ENCODE assay signal across 8 cellular contexts in the genomic region with DNA sequence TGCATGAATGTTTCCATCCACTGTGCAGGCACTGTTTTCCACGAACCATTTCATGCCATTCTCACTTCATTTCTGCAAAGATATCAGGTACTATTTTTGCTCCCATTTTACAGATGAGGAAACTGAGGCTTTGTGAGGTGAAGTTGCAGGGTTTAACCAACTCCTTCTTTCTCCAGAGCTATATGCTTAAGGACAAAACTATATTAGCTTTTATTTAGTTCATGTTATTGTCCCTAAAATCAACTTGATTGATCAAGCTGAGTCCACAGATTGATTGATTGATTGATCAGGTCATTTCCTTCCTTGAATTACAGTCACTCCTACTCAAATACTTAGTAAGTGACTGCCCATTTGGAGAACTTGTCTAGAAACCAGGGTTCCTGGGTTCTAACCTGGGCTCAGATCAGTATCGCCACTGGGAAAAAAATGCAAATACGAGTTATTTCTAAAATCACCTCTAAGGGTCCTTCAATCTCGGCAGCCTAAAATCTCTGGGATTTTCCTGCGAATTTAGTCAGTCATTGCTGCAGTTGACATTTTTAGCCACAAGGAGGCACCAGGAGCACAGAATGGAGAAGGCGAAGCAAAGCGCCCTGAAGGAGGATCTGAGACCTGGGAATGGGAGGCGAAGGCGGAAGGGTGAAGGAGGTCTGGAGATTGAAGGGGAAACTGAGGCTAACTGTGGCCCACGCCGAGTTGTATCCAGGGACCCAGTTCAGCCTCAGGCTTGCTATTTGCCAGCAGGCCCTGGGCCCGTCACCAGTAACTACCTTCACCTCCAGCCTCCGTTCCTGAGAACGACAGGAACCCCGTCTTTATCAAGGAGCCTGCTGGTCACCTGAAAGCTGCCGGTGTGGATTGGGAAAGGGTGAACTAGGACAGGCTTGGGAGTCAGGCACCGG. TPM values are rescaled to one million over a fixed set of nuclear protein-coding genes. Genes with fewer than 3 reads are reported as not detected.
DNase-seq lines count a peak whose midpoint lies in the region; ATAC-seq and TF ChIP-seq lines count a peak whose summit lies in the region.

No MANE protein-coding gene starts in this region.

- no peak overlapping the region for H3K4me2 ChIP-seq in mesendoderm (ENCODE audit: low read length)

- H3K4me3 ChIP-seq in HL-60 (replicated peaks; ENCODE audit: insufficient read depth, low read length) (no peak overlapping the region), endocrine pancreas (ENCODE audit: control insufficient read depth, insufficient read depth, low read length) (no peak overlapping the region), mesendoderm (ENCODE audit: low read length) (no peak overlapping the region)

- no peak overlapping the region for H3K27ac Mint-ChIP-seq in activated CD8-positive, alpha-beta T cell treated with anti-CD3 and anti-CD28 coated beads for 36 hours

- H3K79me2 ChIP-seq in mesendoderm (ENCODE audit: control insufficient read depth, insufficient read depth, low read length) = no peaks in the 10 kb centered on the region

- H3K9me3 ChIP-seq in endocrine pancreas (ENCODE audit: control insufficient read depth, low read length) = no peaks in the 10 kb centered on the region

- DNase-seq in HL-60 (ENCODE audit: low read depth in 1 of 2, low spot score in 1 of 2) = peak; percentile 58 to 69
- DNase-seq in NCI-H82 (lab: John Stamatoyannopoulos, UW) = peak; percentile 93
- peak; percentile 81 for DNase-seq in activated CD8-positive, alpha-beta T cell treated with anti-CD3 and anti-CD28 coated beads for 36 hours
- peak; percentile 90 for DNase-seq in mesendoderm
- peak; percentile 12 for DNase-seq in stimulated activated CD8-positive, alpha-beta memory T cell treated with anti-CD3 and anti-CD28 coated beads, Interleukin-15, amount 100 ng/mL, for 24 hours (ENCODE audit: low read depth)

- peak overlapping the region; percentile 41 for H3K9ac ChIP-seq in endocrine pancreas (ENCODE audit: control insufficient read depth, insufficient read depth, low read length)
- H3K9ac ChIP-seq in mesendoderm (ENCODE audit: low read length) = peak overlapping the region; percentile 3

- H3K27me3 ChIP-seq in HL-60 (ENCODE audit: insufficient read depth, poor library complexity, severe bottlenecking) (no peaks in the 10 kb centered on the region), endocrine pancreas (ENCODE audit: control insufficient read depth, insufficient read depth, low read length) (peaks cover 7% of the 10 kb centered on the region), mesendoderm (ENCODE audit: insufficient read depth, low read length, poor library complexity) (no peaks in the 10 kb centered on the region)

- H3K4me3 Mint-ChIP-seq in activated CD8-positive, alpha-beta T cell treated with anti-CD3 and anti-CD28 coated beads for 36 hours = no peak overlapping the region

- peak; percentile 49 for ATAC-seq in activated CD8-positive, alpha-beta T cell treated with anti-CD3 and anti-CD28 coated beads for 36 hours
- no peak for ATAC-seq in HG03460 (IDR thresholded peaks at IDR 0.05; ENCODE audit: unreplicated experiment)

- no CpG with 5 or more reads among the region's 17 CpGs for WGBS in mesendoderm (ENCODE audit: extremely low coverage, insufficient coverage, low lambda C conversion rate)

- no peak overlapping the region for H4K8ac ChIP-seq in mesendoderm (ENCODE audit: low read depth, low read length)

- no peak overlapping the region for H2BK15ac ChIP-seq in mesendoderm (replicated peaks; ENCODE audit: low read depth)

- CTCF ChIA-PET in activated CD8-positive, alpha-beta T cell treated with anti-CD3 and anti-CD28 coated beads for 36 hours (lab: Charles Lee) = interaction anchor here (0.7 to 4.8 kb wide), 12 partner anchors 10 to 175 kb away, joined by 3 to 22 read pairs (median 3); partner anchors contain the start of gene PINK1

- H3K79me1 ChIP-seq in mesendoderm (ENCODE audit: low read length) = no peaks in the 10 kb centered on the region

- no peaks in the 10 kb centered on the region for H3K36me3 Mint-ChIP-seq in activated CD8-positive, alpha-beta T cell treated with anti-CD3 and anti-CD28 coated beads for 36 hours (ENCODE audit: low read depth)

- H3K4ac ChIP-seq in mesendoderm (ENCODE audit: low read depth, low read length) = no peak overlapping the region

- POLR2A ChIA-PET in activated CD8-positive, alpha-beta T cell treated with anti-CD3 and anti-CD28 coated beads for 36 hours (lab: Charles Lee) = interaction anchor here (0.9 kb wide), 1 partner anchor 150 kb away, joined by 6 read pairs; no protein-coding TSS in a partner anchor

- TF ChIP-seq CTCF in C4-2B (conservative IDR thresholded peaks at IDR 0.05) = peak; percentile 81
- peak; percentile 81 for TF ChIP-seq CTCF in HL-60 (IDR thresholded peaks at IDR 0.05; ENCODE audit: insufficient read depth, low read length)
- TF ChIP-seq CTCF in activated CD8-positive, alpha-beta T cell treated with anti-CD3 and anti-CD28 coated beads for 36 hours (IDR thresholded peaks at IDR 0.05) = peak; percentile 86

- H3K36me3 ChIP-seq in endocrine pancreas (ENCODE audit: control insufficient read depth, insufficient read depth, low read length) = no peaks in the 10 kb centered on the region
- no peaks in the 10 kb centered on the region for H3K36me3 ChIP-seq in mesendoderm (ENCODE audit: control insufficient read depth, insufficient read depth, low read length)

- peaks cover 4% of the 10 kb centered on the region for H3K4me1 Mint-ChIP-seq in activated CD8-positive, alpha-beta T cell treated with anti-CD3 and anti-CD28 coated beads for 36 hours (ENCODE audit: low read depth)

- H2BK120ac ChIP-seq in mesendoderm (ENCODE audit: low read depth, low read length) = no peak overlapping the region

- H3K18ac ChIP-seq in mesendoderm (ENCODE audit: low read length) = no peak overlapping the region

- H3K27me3 Mint-ChIP-seq in activated CD8-positive, alpha-beta T cell treated with anti-CD3 and anti-CD28 coated beads for 36 hours = peaks cover 22% of the 10 kb centered on the region

- H3K4me1 ChIP-seq in endocrine pancreas (ENCODE audit: control insufficient read depth, insufficient read depth, low read length) (peaks cover 4% of the 10 kb centered on the region), mesendoderm (ENCODE audit: control insufficient read depth, low read depth, low read length) (no peaks in the 10 kb centered on the region)

- intact Hi-C loops in activated CD8-positive, alpha-beta T cell treated with anti-CD3 and anti-CD28 coated beads for 36 hours (cut with micrococcal nuclease) = loop anchor here (5.0 kb wide), 1 partner anchor 120 kb away; no protein-coding TSS in a partner anchor

- H3K27ac ChIP-seq in C4-2B (no peak overlapping the region), HL-60 (replicated peaks) (no peak overlapping the region), mesendoderm (ENCODE audit: low read depth, low read length) (no peak overlapping the region)

- H3K23ac ChIP-seq in mesendoderm (ENCODE audit: low read length) = no peak overlapping the region

- H2AK5ac ChIP-seq in mesendoderm (ENCODE audit: low read length) = no peak overlapping the region

- H3K56ac ChIP-seq in mesendoderm (ENCODE audit: low read length) = peak overlapping the region; percentile 19

- H3K9me3 Mint-ChIP-seq in activated CD8-positive, alpha-beta T cell treated with anti-CD3 and anti-CD28 coated beads for 36 hours = no peaks in the 10 kb centered on the region

- H2BK5ac ChIP-seq in mesendoderm (ENCODE audit: low read length) = no peak overlapping the region

- H4K5ac ChIP-seq in mesendoderm (ENCODE audit: low read length) = no peak overlapping the region

RNA-seq across cellular contexts. Expression of gene MUL1, which starts 14.3 kb away (rescaled TPM):
- total RNA-seq in activated CD8-positive, alpha-beta T cell treated with anti-CD3 and anti-CD28 coated beads for 36 hours = 10 to 100 TPM; 11.9 to 12.0 TPM
- polyA plus RNA-seq in mesendoderm (2013, experiment 1 of 2) = 10.8 TPM
- polyA plus RNA-seq in mesendoderm (2013, experiment 2 of 2) = 10.5 TPM

RNA-seq across cellular contexts. Expression of gene FAM43B, which starts 30.2 kb away (rescaled TPM):
- total RNA-seq in activated CD8-positive, alpha-beta T cell treated with anti-CD3 and anti-CD28 coated beads for 36 hours = not detected
- 0.80 TPM for polyA plus RNA-seq in mesendoderm (2013, experiment 1 of 2)
- 0.73 TPM for polyA plus RNA-seq in mesendoderm (2013, experiment 2 of 2)

RNA-seq across cellular contexts. Expression of gene CAMK2N1, which starts 36.2 kb away (rescaled TPM):
- total RNA-seq in activated CD8-positive, alpha-beta T cell treated with anti-CD3 and anti-CD28 coated beads for 36 hours = under 1 TPM; 0.67 to 0.86 TPM
- 2.4 TPM for polyA plus RNA-seq in mesendoderm (2013, experiment 1 of 2)
- 2.6 TPM for polyA plus RNA-seq in mesendoderm (2013, experiment 2 of 2)

Comparison
In these comparisons a context has a peak if more than half of its experiments do, and no peak if none do; other contexts are left out.
1. DNase-seq: peak in every context shown above with its lines; median percentile 93 in NCI-H82; 90 in mesendoderm; 81 in activated CD8-positive, alpha-beta T cell treated with anti-CD3 and anti-CD28 coated beads for 36 hours; 64 in HL-60; 12 in stimulated activated CD8-positive, alpha-beta memory T cell treated with anti-CD3 and anti-CD28 coated beads, Interleukin-15, amount 100 ng/mL, for 24 hours.